8 cellular contexts compared by ENCODE assay signal in the genomic region with DNA sequence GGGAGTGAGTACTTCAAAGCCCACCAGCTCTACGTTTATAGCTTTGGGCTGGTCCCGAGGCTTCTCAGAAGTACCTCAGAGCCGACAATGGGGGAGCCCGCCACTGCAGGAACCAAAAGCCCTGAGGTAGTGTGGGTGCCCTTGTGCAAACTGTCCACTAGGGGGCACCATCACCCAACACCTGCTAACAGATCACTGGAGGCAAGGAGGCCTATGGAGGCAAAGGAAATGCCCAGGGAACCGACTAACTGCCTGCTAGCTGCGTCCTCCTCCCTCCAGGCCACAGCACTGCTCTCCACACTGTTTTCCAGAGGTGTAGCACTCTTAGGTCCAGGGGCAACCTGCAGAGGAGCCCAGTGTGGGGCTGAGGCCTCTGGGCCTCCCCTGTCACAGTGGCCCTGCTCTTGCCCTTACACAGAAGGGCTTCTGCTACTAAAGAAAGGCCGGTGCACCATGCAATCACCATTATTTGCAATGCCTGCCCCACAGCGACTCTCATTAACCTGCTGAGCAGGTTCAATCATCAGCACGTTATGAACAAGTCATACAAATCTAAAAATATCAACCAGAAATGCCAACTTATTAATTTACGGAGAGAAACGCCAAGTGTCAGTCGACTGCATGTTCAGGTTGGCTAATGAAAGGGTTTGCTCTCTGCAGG.
A peak's percentile ranks its signal among the peaks of the same experiment; 100 is the strongest.
DNase-seq lines count a peak whose midpoint lies in the region; ATAC-seq and TF ChIP-seq lines count a peak whose summit lies in the region.

No MANE protein-coding gene starts in this region.

- no peaks in the 10 kb centered on the region for H3K9me3 Mint-ChIP-seq in neural crest cell

- no peak overlapping the region for H3K4me3 Mint-ChIP-seq in neural crest cell

- TF ChIP-seq EP300 in Ishikawa (IDR thresholded peaks at IDR 0.05; ENCODE audit: borderline replicate concordance), result no peak

- no peaks in the 10 kb centered on the region for H3K36me3 ChIP-seq in PC-9 (ENCODE audit: low read depth)

- H4K20me1 ChIP-seq in PC-9 (ENCODE audit: insufficient read depth), result no peaks in the 10 kb centered on the region

- H3K27me3 ChIP-seq in PC-9 (ENCODE audit: insufficient read depth, low read depth), result no peaks in the 10 kb centered on the region

- TF ChIP-seq RAD21 in Ishikawa (IDR thresholded peaks at IDR 0.05; ENCODE audit: low read depth), result peak; percentile 79

- H3K27ac ChIP-seq in PC-9, result no peak overlapping the region

- peak overlapping the region; percentile 53 for H3K4me2 ChIP-seq in PC-9

- CTCF ChIA-PET in PC-9 (lab: Charles Lee), result interaction anchor here (0.6 to 1.2 kb wide), 6 partner anchors 15 to 1200 kb away, joined by 3 to 13 read pairs (median 4); no protein-coding TSS in a partner anchor

- H3K27ac Mint-ChIP-seq in neural crest cell (ENCODE audit: unreplicated experiment), result peak overlapping the region; percentile 75

- H3K9me3 ChIP-seq in PC-9 (ENCODE audit: insufficient read depth, low read depth), result no peaks in the 10 kb centered on the region

- H3K27me3 Mint-ChIP-seq in neural crest cell (ENCODE audit: low read depth), result no peaks in the 10 kb centered on the region

- peaks cover 10% of the 10 kb centered on the region; the same call in 1 of the 2 replicates for H3K4me1 ChIP-seq in PC-9 (replicated peaks; ENCODE audit: insufficient read depth)

- ATAC-seq in GM21619 (IDR thresholded peaks at IDR 0.05; ENCODE audit: unreplicated experiment), result peak; percentile 84

- no peaks in the 10 kb centered on the region for H3K9me2 ChIP-seq in PC-9 (ENCODE audit: insufficient read depth)

- H3F3A ChIP-seq in PC-9 (ENCODE audit: insufficient read depth, low read depth), result no peaks in the 10 kb centered on the region

- H3K4me1 Mint-ChIP-seq in neural crest cell, result peaks cover 10% of the 10 kb centered on the region

- DNase-seq in DMS53 treated with DMSO at 0.1 percent for 48 hours (lab: John Stamatoyannopoulos, UW; ENCODE audit: unreplicated experiment) (peak; percentile 86), PC-9 (peak; percentile 41 to 80), fibroblast of gingiva (ENCODE audit: low read depth) (peak; percentile 65), neural crest cell (ENCODE audit: low read depth, low spot score) (peak; percentile 69), stromal cell of bone marrow (ENCODE audit: low read depth) (peak; percentile 61)
- peak; percentile 50 for DNase-seq in activated T-cell treated with anti-CD3 and anti-CD28 coated beads, Interleukin-2, amount 50 U/mL, for 1 hour

- TSS peak; percentile 82 for BruUV-seq in PC-9 (replicated peaks; lab: Mats Ljungman, UMichigan)

- TF ChIP-seq CTCF in PC-9 (conservative IDR thresholded peaks at IDR 0.05) (peak; percentile 92), neural crest cell (conservative IDR thresholded peaks at IDR 0.05) (peak; percentile 86)

- POLR2A ChIA-PET in PC-9 (lab: Charles Lee; ENCODE audit: unreplicated experiment), result interaction anchor here (1.0 kb wide), 1 partner anchor 348 kb away, joined by 5 read pairs; a partner anchor contains a TSS

- no peak overlapping the region for H2AFZ ChIP-seq in PC-9

- H3K36me3 Mint-ChIP-seq in neural crest cell (ENCODE audit: low read depth), result no peaks in the 10 kb centered on the region

- H3K79me2 ChIP-seq in PC-9 (ENCODE audit: low read depth), result no peaks in the 10 kb centered on the region

- intact Hi-C loops in PC-9 (cut with micrococcal nuclease; ENCODE audit: unreplicated experiment), result loop anchor here (1.0 to 10.0 kb wide), 4 partner anchors 162 to 976 kb away; a partner anchor contains a TSS

- H3K4me3 ChIP-seq in PC-9, result no peak overlapping the region

TF ChIP-seq in Ishikawa, 13 proteins besides CTCF, POLR2A, EP300 and RAD21:
- TF ChIP-seq CEBPB (IDR thresholded peaks at IDR 0.05) (no peak), YY1 (IDR thresholded peaks at IDR 0.05; ENCODE audit: low read depth) (0 out of 2 replicates have a peak, but pooled peaks have one; percentile 48), TEAD4 (IDR thresholded peaks at IDR 0.05) (no peak)
- TF ChIP-seq, protein P1, sequence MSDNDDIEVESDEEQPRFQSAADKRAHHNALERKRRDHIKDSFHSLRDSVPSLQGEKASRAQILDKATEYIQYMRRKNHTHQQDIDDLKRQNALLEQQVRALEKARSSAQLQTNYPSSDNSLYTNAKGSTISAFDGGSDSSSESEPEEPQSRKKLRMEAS (IDR thresholded peaks at IDR 0.05), result peak; percentile 11
